Comparison of ENCODE assay signal across 1 cellular context in genomic region chr6:106671651-106672050, GRCh38.
TF ChIP-seq lines count a peak whose summit lies in the region.

No MANE protein-coding gene starts in this region.

TF ChIP-seq in WTC11, 78 proteins besides CTCF, POLR2A, EP300 and RAD21 (continued from another document):
- TF ChIP-seq FOXP4 (CRISPR knock-in tag; IDR thresholded peaks at IDR 0.05): no peak
